ENCODE assay signal across 1 cellular context in the genomic region with DNA sequence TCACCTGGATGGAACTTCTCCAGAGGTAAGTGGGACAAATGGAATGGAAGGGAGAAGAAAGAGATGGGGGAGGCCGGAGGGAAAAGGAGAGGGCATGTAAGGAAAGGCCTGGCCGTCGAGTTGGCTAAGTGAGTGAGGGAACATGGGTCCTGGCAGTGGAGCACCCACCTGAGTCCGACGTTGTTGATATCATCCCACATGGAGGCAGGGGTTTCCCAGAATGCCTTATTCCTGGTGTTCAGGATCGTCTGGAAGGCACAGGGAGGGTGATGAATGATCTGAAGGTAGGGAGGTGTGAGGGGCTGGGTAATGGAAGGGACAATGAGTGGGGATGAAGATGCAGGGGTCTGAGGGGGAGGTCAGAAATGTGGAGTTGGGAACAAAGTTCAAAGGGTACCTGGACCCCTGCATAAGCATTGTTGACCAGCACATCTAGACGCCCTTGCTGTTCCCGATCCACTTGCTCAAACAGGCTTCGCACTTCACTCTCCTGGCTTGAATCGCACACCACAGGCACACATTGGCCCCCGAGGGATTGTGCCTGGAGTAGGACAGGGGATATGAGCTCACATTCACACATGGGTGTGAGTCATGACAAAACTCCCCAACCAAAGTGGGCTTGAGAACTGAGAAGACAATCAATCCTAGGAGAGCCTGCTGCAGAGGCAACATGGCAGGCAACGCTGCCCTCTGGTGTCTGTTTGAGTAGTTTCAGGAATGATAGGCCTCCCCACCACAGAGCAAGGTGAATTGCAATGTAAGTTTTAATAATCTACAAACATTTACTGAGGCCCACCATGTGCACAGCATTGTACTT.
TF ChIP-seq lines count a peak whose summit lies in the region.

No MANE protein-coding gene starts in this region.

TF ChIP-seq in GM12878, 131 proteins besides CTCF, POLR2A, EP300 and RAD21 (continued from another document):
- TF ChIP-seq YBX1 (IDR thresholded peaks at IDR 0.05) (no peak), SIX5 (IDR thresholded peaks at IDR 0.05; ENCODE audit: low read depth, low read length, severe bottlenecking) (no peak), HDGF (IDR thresholded peaks at IDR 0.05) (peak; percentile 40; the same call in 1 of the 2 replicates), LARP7 (IDR thresholded peaks at IDR 0.05) (no peak), STAT3 (IDR thresholded peaks at IDR 0.05; ENCODE audit: low read depth, low read length) (peak; percentile 81; the same call in 1 of the 2 replicates), TAF1 (IDR thresholded peaks at IDR 0.05; ENCODE audit: borderline replicate concordance, low read depth, low read length) (no peak), CBX3 (IDR thresholded peaks at IDR 0.05; ENCODE audit: borderline replicate concordance, low read depth) (no peak), SMAD1 (IDR thresholded peaks at IDR 0.05; ENCODE audit: low read depth, partially characterized antibody) (no peak), RBBP5 (conservative IDR thresholded peaks at IDR 0.05) (no peak), NBN (IDR thresholded peaks at IDR 0.05) (peak; percentile 49; the same call in 1 of the 2 replicates), IRF4 (IDR thresholded peaks at IDR 0.05; ENCODE audit: low read depth, low read length) (peak; percentile 82), CHD1 (IDR thresholded peaks at IDR 0.05; ENCODE audit: low read depth, low read length) (no peak), ZBED1 (IDR thresholded peaks at IDR 0.05; ENCODE audit: borderline replicate concordance) (no peak), ESRRA (IDR thresholded peaks at IDR 0.05; ENCODE audit: low read length) (peak; percentile 67; the same call in 1 of the 2 replicates), ZZZ3 (IDR thresholded peaks at IDR 0.05; ENCODE audit: control insufficient read depth, insufficient read length, low read depth) (no peak)
- TF ChIP-seq, protein P1, sequence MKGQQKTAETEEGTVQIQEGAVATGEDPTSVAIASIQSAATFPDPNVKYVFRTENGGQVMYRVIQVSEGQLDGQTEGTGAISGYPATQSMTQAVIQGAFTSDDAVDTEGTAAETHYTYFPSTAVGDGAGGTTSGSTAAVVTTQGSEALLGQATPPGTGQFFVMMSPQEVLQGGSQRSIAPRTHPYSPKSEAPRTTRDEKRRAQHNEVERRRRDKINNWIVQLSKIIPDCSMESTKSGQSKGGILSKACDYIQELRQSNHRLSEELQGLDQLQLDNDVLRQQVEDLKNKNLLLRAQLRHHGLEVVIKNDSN (IDR thresholded peaks at IDR 0.05; ENCODE audit: borderline replicate concordance, extremely low read length, insufficient read depth, low read depth, low read length) = no peak
- TF ChIP-seq, protein P2, sequence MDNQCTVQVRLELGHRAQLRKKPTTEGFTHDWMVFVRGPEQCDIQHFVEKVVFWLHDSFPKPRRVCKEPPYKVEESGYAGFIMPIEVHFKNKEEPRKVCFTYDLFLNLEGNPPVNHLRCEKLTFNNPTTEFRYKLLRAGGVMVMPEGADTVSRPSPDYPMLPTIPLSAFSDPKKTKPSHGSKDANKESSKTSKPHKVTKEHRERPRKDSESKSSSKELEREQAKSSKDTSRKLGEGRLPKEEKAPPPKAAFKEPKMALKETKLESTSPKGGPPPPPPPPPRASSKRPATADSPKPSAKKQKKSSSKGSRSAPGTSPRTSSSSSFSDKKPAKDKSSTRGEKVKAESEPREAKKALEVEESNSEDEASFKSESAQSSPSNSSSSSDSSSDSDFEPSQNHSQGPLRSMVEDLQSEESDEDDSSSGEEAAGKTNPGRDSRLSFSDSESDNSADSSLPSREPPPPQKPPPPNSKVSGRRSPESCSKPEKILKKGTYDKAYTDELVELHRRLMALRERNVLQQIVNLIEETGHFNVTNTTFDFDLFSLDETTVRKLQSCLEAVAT (IDR thresholded peaks at IDR 0.05) = no peak
- TF ChIP-seq, protein P3, sequence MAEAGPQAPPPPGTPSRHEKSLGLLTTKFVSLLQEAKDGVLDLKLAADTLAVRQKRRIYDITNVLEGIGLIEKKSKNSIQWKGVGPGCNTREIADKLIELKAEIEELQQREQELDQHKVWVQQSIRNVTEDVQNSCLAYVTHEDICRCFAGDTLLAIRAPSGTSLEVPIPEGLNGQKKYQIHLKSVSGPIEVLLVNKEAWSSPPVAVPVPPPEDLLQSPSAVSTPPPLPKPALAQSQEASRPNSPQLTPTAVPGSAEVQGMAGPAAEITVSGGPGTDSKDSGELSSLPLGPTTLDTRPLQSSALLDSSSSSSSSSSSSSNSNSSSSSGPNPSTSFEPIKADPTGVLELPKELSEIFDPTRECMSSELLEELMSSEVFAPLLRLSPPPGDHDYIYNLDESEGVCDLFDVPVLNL (IDR thresholded peaks at IDR 0.05; ENCODE audit: low read depth, low read length) = no peak
- TF ChIP-seq, protein P4, sequence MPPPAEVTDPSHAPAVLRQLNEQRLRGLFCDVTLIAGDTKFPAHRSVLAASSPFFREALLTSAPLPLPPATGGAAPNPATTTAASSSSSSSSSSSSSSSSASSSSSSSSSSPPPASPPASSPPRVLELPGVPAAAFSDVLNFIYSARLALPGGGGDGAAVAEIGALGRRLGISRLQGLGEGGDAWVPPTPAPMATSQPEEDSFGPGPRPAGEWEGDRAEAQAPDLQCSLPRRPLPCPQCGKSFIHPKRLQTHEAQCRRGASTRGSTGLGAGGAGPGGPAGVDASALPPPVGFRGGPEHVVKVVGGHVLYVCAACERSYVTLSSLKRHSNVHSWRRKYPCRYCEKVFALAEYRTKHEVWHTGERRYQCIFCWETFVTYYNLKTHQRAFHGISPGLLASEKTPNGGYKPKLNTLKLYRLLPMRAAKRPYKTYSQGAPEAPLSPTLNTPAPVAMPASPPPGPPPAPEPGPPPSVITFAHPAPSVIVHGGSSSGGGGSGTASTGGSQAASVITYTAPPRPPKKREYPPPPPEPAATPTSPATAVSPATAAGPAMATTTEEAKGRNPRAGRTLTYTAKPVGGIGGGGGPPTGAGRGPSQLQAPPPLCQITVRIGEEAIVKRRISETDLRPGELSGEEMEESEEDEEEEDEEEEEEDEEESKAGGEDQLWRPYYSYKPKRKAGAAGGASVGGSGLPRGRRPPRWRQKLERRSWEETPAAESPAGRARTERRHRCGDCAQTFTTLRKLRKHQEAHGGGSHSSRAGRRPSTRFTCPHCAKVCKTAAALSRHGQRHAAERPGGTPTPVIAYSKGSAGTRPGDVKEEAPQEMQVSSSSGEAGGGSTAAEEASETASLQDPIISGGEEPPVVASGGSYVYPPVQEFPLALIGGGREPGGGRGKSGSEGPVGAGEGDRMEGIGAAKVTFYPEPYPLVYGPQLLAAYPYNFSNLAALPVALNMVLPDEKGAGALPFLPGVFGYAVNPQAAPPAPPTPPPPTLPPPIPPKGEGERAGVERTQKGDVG (CRISPR knock-in tag; IDR thresholded peaks at IDR 0.05) = no peak
- TF ChIP-seq, protein P5, sequence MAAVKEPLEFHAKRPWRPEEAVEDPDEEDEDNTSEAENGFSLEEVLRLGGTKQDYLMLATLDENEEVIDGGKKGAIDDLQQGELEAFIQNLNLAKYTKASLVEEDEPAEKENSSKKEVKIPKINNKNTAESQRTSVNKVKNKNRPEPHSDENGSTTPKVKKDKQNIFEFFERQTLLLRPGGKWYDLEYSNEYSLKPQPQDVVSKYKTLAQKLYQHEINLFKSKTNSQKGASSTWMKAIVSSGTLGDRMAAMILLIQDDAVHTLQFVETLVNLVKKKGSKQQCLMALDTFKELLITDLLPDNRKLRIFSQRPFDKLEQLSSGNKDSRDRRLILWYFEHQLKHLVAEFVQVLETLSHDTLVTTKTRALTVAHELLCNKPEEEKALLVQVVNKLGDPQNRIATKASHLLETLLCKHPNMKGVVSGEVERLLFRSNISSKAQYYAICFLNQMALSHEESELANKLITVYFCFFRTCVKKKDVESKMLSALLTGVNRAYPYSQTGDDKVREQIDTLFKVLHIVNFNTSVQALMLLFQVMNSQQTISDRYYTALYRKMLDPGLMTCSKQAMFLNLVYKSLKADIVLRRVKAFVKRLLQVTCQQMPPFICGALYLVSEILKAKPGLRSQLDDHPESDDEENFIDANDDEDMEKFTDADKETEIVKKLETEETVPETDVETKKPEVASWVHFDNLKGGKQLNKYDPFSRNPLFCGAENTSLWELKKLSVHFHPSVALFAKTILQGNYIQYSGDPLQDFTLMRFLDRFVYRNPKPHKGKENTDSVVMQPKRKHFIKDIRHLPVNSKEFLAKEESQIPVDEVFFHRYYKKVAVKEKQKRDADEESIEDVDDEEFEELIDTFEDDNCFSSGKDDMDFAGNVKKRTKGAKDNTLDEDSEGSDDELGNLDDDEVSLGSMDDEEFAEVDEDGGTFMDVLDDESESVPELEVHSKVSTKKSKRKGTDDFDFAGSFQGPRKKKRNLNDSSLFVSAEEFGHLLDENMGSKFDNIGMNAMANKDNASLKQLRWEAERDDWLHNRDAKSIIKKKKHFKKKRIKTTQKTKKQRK (IDR thresholded peaks at IDR 0.05; ENCODE audit: low read depth, low read length) = no peak
